Comparison of ENCODE assay signal across 11 cellular contexts in the genomic region with DNA sequence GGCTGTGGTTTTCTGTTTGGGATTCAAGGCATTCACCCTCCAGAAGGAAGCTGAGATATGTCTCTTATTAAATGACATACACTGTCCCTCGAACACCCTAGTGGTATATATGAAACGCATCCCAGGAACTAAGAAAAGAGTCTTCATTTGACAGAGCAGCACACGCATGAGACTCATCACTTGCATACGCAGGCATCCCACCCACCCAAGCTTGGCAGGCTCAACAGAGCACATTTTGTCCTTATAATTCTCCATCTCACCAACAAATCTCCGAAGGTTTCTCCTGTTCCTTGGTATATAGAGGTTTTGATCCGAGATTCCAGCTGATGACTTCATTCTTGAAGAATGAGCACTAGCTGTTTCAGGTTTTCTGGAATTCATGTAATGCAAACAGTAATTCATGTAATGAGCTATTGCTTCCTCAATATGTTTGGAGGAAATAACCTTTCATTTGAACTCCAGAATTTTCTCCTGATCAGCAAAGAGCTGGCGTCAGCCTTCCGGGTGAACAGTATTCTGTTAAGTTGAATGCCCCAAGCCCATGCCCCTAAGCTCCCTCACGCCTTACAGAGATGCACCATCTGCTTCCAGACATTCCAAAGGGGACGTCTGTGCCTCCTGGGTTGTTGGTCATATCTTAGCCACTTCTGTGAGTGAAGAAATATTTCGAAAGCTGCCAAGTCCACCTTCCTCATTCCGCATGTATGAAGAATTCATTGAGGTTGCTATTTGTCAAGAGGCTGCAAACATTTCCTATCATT.
A peak's percentile ranks its signal among the peaks of the same experiment; 100 is the strongest.
DNase-seq lines count a peak whose midpoint lies in the region; FAIRE-seq and TF ChIP-seq lines count a peak whose summit lies in the region.
"Had no signal": no experiment of that assay in that cellular context is flagged by ENCODE, and none has a peak within 500 bp of the region (broad histone marks: within the 10 kb centered on the region; RNA-seq: fewer than 3 reads in every experiment).

No MANE protein-coding gene starts in this region.

- whole genome bisulfite sequencing in mesodermal cell (ENCODE audit: insufficient coverage in 2 of 2), 2 experiments = 82 to 89% methylated on average over 5 to 9 of the region's 12 CpGs

- H3K4me3 ChIP-seq in AG10803 (ENCODE audit: low read length) (no peak overlapping the region), mesodermal cell (ENCODE audit: extremely low read depth, insufficient read depth, low read length, poor library complexity, severe bottlenecking) (no peak overlapping the region)

- FAIRE-seq in frontal cortex (lab: Jason Lieb, UNC) = no peak

- H3K9me3 ChIP-seq in mesodermal cell (ENCODE audit: control insufficient read depth, low read length) = no peaks in the 10 kb centered on the region

- H3K4me1 ChIP-seq in mesodermal cell (ENCODE audit: control insufficient read depth, insufficient read depth, low read length, poor library complexity, severe bottlenecking) = peaks cover 21% of the 10 kb centered on the region

- H3K36me3 ChIP-seq in mesodermal cell (ENCODE audit: control insufficient read depth, insufficient read depth, low read length) = no peaks in the 10 kb centered on the region

- peak; percentile 42 for TF ChIP-seq CTCF in AG10803 (conservative IDR thresholded peaks at IDR 0.05; ENCODE audit: low read length)

- DNase-seq in AG10803 (ENCODE audit: low read depth) (peak; percentile 97), M059J (ENCODE audit: low read depth) (peak; percentile 98), dedifferentiated amniotic fluid mesenchymal stem cell (ENCODE audit: extremely low spot score) (peak; percentile 52), midbrain (lab: John Stamatoyannopoulos, UW) (no peak), cortex of kidney (lab: John Stamatoyannopoulos, UW) (no peak), mesenteric fat pad (ENCODE audit: low spot score) (no peak), frontal cortex (ENCODE audit: low spot score in 2 of 2) (no peak)
- DNase-seq: activated CD8-positive, alpha-beta memory T cell treated with anti-CD3 and anti-CD28 coated beads, Interleukin-2, amount 10 ng/mL, durations not matched to agents 7 days and 5 days; caudate nucleus; nucleus accumbens had no signal

- H3K27ac ChIP-seq in mesodermal cell (ENCODE audit: low read depth, low read length, severe bottlenecking) = peak overlapping the region; percentile 87

Comparison
In these comparisons a context has a peak if more than half of its experiments do, and no peak if none do; other contexts are left out.
1. DNase-seq: peak in AG10803 (single experiment), M059J (single experiment) and dedifferentiated amniotic fluid mesenchymal stem cell (single experiment); none in midbrain (single experiment), cortex of kidney (single experiment), mesenteric fat pad (single experiment) and frontal cortex (0 of 2).